Comparison of ENCODE assay signal across 8 cellular contexts in genomic region chr10:129031233-129032150, GRCh38.
DNase-seq lines count a peak whose midpoint lies in the region; ATAC-seq, FAIRE-seq and TF ChIP-seq lines count a peak whose summit lies in the region.

No MANE protein-coding gene starts in this region.

- H2AFZ ChIP-seq in GM12878 (ENCODE audit: control insufficient read depth, low read depth, low read length): no peak overlapping the region

- DNase-seq in stimulated activated naive CD4-positive, alpha-beta T cell (lab: John Stamatoyannopoulos, UW): peak; percentile 12 to 56 (median 32)
- DNase-seq in stimulated activated naive CD4-positive, alpha-beta T cell treated with Interleukin-2 at 50 U/mL for 16 hours (lab: John Stamatoyannopoulos, UW): no peak
- DNase-seq in SKM-1 treated with dmso at 0.1 percent for 144 hours (lab: John Stamatoyannopoulos, UW; ENCODE audit: unreplicated experiment) (peak; percentile 27), GM12878 (ENCODE audit: low read depth, low spot score) (no peak), iris pigment epithelial cell (ENCODE audit: low read depth) (peak; percentile 13), occipital lobe (lab: John Stamatoyannopoulos, UW) (no peak)
- DNase-seq in stimulated activated CD4-positive, alpha-beta T cell treated with anti-CD3 and anti-CD28 coated beads, Interleukin-4, amount 100 ng/mL, for 1 hour: peak; percentile 54

- no peaks in the 10 kb centered on the region for H3K79me2 ChIP-seq in GM12878 (ENCODE audit: control insufficient read depth, insufficient read depth, low read length)

- POLR2A ChIA-PET in GM12878 (lab: Charles Lee): no interaction called here

- H3K27ac ChIP-seq in GM12878 (ENCODE audit: control insufficient read depth, insufficient read depth): no peak overlapping the region

- H3K27me3 ChIP-seq in GM12878 (replicated peaks in 1 of 2; ENCODE audit: control insufficient read depth in 2 of 2, insufficient read depth in 2 of 2, low read length in 1 of 2): no peaks in the 10 kb centered on the region; a peak in 1 of 4 replicates

- RAD21 ChIA-PET in GM12878 (lab: Charles Lee; ENCODE audit: unreplicated experiment): no interaction called here

- no peaks in the 10 kb centered on the region for H3K4me1 ChIP-seq in GM12878 (ENCODE audit: control insufficient read depth, insufficient read depth, low read length)

- SMC1A ChIA-PET in GM12878 (lab: Charles Lee; ENCODE audit: uncharacterized antibody, unreplicated experiment): interaction anchor here (0.6 to 1.4 kb wide), 2 partner anchors 1097 to 1114 kb away, joined by 3 read pairs; no protein-coding TSS in a partner anchor

- H4K20me1 ChIP-seq in GM12878 (ENCODE audit: control insufficient read depth, insufficient read depth): no peaks in the 10 kb centered on the region

- TF ChIP-seq CTCF in GM12878 (IDR thresholded peaks at IDR 0.05 in 2 of 3, conservative IDR thresholded peaks at IDR 0.05 in 1 of 3; ENCODE audit: control insufficient read depth in 2 of 3, extremely low read depth in 1 of 3, insufficient read depth in 1 of 3, low read depth in 3 of 3, low read length in 3 of 3): peak; percentile 73 to 84 (median 82)

- ATAC-seq in HG03442 (IDR thresholded peaks at IDR 0.05; ENCODE audit: unreplicated experiment): peak; percentile 83
- peak; percentile 89 for ATAC-seq in GM12878

- CTCF ChIA-PET in GM12878 (lab: Yijun Ruan, JAX): interaction anchor here (0.7 to 1.9 kb wide), 2 partner anchors 8 to 1097 kb away, joined by 3 to 5 read pairs; no protein-coding TSS in a partner anchor

- intact Hi-C loops in GM12878 (cut with micrococcal nuclease; ENCODE audit: unreplicated experiment): loop anchor here (1.0 to 5.0 kb wide), 3 partner anchors 301 to 1096 kb away; no protein-coding TSS in a partner anchor

- H3K9me3 ChIP-seq in GM12878 (replicated peaks; ENCODE audit: control insufficient read depth, insufficient read depth, low read length): no peaks in the 10 kb centered on the region

- no peak for TF ChIP-seq POLR2A in GM12878 (IDR thresholded peaks at IDR 0.05; ENCODE audit: low read depth, low read length)

- peak; percentile 78 for TF ChIP-seq RAD21 in GM12878 (IDR thresholded peaks at IDR 0.05; ENCODE audit: insufficient read depth, low read depth, low read length)

- H3K9ac ChIP-seq in GM12878 (ENCODE audit: control insufficient read depth, insufficient read depth, low read length): no peak overlapping the region

- TF ChIP-seq EP300 in GM12878 (IDR thresholded peaks at IDR 0.05; ENCODE audit: borderline replicate concordance in 1 of 2, control insufficient read depth in 1 of 2, low read depth in 2 of 2, low read length in 2 of 2): no peak

- WGBS in GM12878 (ENCODE audit: insufficient coverage, insufficient replicate concordance, low lambda C conversion rate, missing lambda C conversion rate): 14% methylated on average over 18 of the region's 18 CpGs

- H3K36me3 ChIP-seq in GM12878 (ENCODE audit: control insufficient read depth in 2 of 2, insufficient read depth in 2 of 2, low read length in 1 of 2): no peaks in the 10 kb centered on the region

- no peak overlapping the region for H3K4me2 ChIP-seq in GM12878 (ENCODE audit: control insufficient read depth, insufficient read depth)

- in situ Hi-C loops in GM12878 (cut with MboI): loop anchor here (25.0 kb wide), 1 partner anchor 1081 kb away; the partner anchor contains the start of gene C10orf143

- H3K4me3 ChIP-seq in GM12878: no peak overlapping the region

- BruUV-seq in GM12878 (replicated peaks; lab: Mats Ljungman, UMichigan): no TSS peak

- no peak for FAIRE-seq in GM12878 (lab: Jason Lieb, UNC)

TF ChIP-seq in GM12878, 131 proteins besides CTCF, POLR2A, EP300 and RAD21:
- TF ChIP-seq USF1 (IDR thresholded peaks at IDR 0.05; ENCODE audit: borderline replicate concordance, extremely low read length, insufficient read depth, low read depth, low read length) (no peak), SMC3 (IDR thresholded peaks at IDR 0.05; ENCODE audit: borderline replicate concordance, low read length) (peak; percentile 77)

Comparison
In these comparisons a context has a peak if more than half of its experiments do, and no peak if none do; other contexts are left out.
1. DNase-seq: peak in stimulated activated naive CD4-positive, alpha-beta T cell (6 of 6), SKM-1 treated with dmso at 0.1 percent for 144 hours (single experiment), iris pigment epithelial cell (single experiment) and stimulated activated CD4-positive, alpha-beta T cell treated with anti-CD3 and anti-CD28 coated beads, Interleukin-4, amount 100 ng/mL, for 1 hour (single experiment); none in stimulated activated naive CD4-positive, alpha-beta T cell treated with Interleukin-2 at 50 U/mL for 16 hours (single experiment), GM12878 (single experiment) and occipital lobe (single experiment).